16 cellular contexts compared by ENCODE assay signal in genomic region chr6:51818520-51819022, GRCh38.
DNase-seq lines count a peak whose midpoint lies in the region; ATAC-seq and TF ChIP-seq lines count a peak whose summit lies in the region.
"Had no signal": no experiment of that assay in that cellular context is flagged by ENCODE, and none has a peak within 500 bp of the region (broad histone marks: within the 10 kb centered on the region; RNA-seq: fewer than 3 reads in every experiment).

No MANE protein-coding gene starts in this region.

- no peak overlapping the region for H3K4me3 ChIP-seq in GM23338
- H3K4me3 ChIP-seq: BLaER1 treated with 17β-estradiol and CSF1 and Interleukin-3, amounts not matched to agents 10 nM and 100 nM; HAP-1 had no signal

- POLR2A ChIA-PET in WTC11 (lab: Charles Lee) = interaction anchor here (0.9 kb wide), 1 partner anchor 13 kb away, joined by 3 read pairs; no protein-coding TSS in a partner anchor

- no peak overlapping the region for H2AFZ ChIP-seq in GM23338

- TF ChIP-seq EP300 in Ishikawa (IDR thresholded peaks at IDR 0.05; ENCODE audit: borderline replicate concordance) = no peak

- H3K27me3 Mint-ChIP-seq in GM23338 (ENCODE audit: insufficient read depth, low read depth, poor library complexity) (peaks cover 5% of the 10 kb centered on the region), WTC11 (ENCODE audit: low read depth) (no peaks in the 10 kb centered on the region)
- H3K27me3 Mint-ChIP-seq: B cell had no signal

- H3K27ac Mint-ChIP-seq in GM23338 (no peak overlapping the region), WTC11 (no peak overlapping the region)
- H3K27ac Mint-ChIP-seq: B cell; CD8-positive, alpha-beta T cell had no signal

- no peaks in the 10 kb centered on the region for H3K9me2 ChIP-seq in GM23338 (ENCODE audit: insufficient read depth)

- no peak for TF ChIP-seq RAD21 in Ishikawa (IDR thresholded peaks at IDR 0.05; ENCODE audit: low read depth)

- no peak overlapping the region for H3K4me2 ChIP-seq in GM23338
- H3K4me2 ChIP-seq: BLaER1 treated with 17β-estradiol and CSF1 and Interleukin-3, amounts not matched to agents 10 nM and 100 nM had no signal

- no peaks in the 10 kb centered on the region for H3K36me3 Mint-ChIP-seq in GM23338 (ENCODE audit: low read depth)
- no peaks in the 10 kb centered on the region for H3K36me3 Mint-ChIP-seq in WTC11
- H3K36me3 Mint-ChIP-seq: CD8-positive, alpha-beta T cell had no signal

- no peak overlapping the region for H3K27ac ChIP-seq in GM23338 (ENCODE audit: low read depth)
- H3K27ac ChIP-seq: BLaER1 treated with 17β-estradiol and CSF1 and Interleukin-3, amounts not matched to agents 10 nM and 100 nM had no signal

- no peak for ATAC-seq in GM23338
- peak; percentile 41 for ATAC-seq in WTC11
- ATAC-seq in HG02571 (IDR thresholded peaks at IDR 0.05; ENCODE audit: unreplicated experiment) = no peak
- no peak for ATAC-seq in HG03378 (IDR thresholded peaks at IDR 0.05; ENCODE audit: unreplicated experiment)
- ATAC-seq: CD8-positive, alpha-beta T cell had no signal

- H3K36me3 ChIP-seq in GM23338 (ENCODE audit: insufficient read depth) = no peaks in the 10 kb centered on the region
- H3K36me3 ChIP-seq: BLaER1 treated with 17β-estradiol and CSF1 and Interleukin-3, amounts not matched to agents 10 nM and 100 nM; HAP-1 had no signal

- no peaks in the 10 kb centered on the region; the same call in 2 of the 3 replicates for H3K9me3 Mint-ChIP-seq in GM23338
- H3K9me3 Mint-ChIP-seq in WTC11 = peaks cover 3% of the 10 kb centered on the region; the same call in 1 of the 2 replicates
- H3K9me3 Mint-ChIP-seq: CD8-positive, alpha-beta T cell had no signal

- DNase-seq in NCI-H146 (lab: John Stamatoyannopoulos, UW) (peak; percentile 4), NCI-H146 treated with DMSO at 0.1 percent for 48 hours (lab: John Stamatoyannopoulos, UW; ENCODE audit: unreplicated experiment) (no peak), GM23338 (ENCODE audit: low spot score) (peak; percentile 40), WTC11 (ENCODE audit: low spot score) (no peak), dedifferentiated amniotic fluid mesenchymal stem cell (ENCODE audit: extremely low spot score) (no peak)
- DNase-seq: Calu3; CD8-positive, alpha-beta T cell; DMS79 treated with DMSO at 0.1 percent for 48 hours; GF-D8; GOT3 had no signal

- no peaks in the 10 kb centered on the region for H3K27me3 ChIP-seq in GM23338 (ENCODE audit: insufficient read depth)
- H3K27me3 ChIP-seq: BLaER1 treated with 17β-estradiol and CSF1 and Interleukin-3, amounts not matched to agents 10 nM and 100 nM had no signal

- no peaks in the 10 kb centered on the region for H4K20me1 ChIP-seq in GM23338 (replicated peaks; ENCODE audit: insufficient read depth)
- H4K20me1 ChIP-seq: BLaER1 treated with 17β-estradiol and CSF1 and Interleukin-3, amounts not matched to agents 10 nM and 100 nM had no signal

- peaks cover 26% of the 10 kb centered on the region for H3K4me1 ChIP-seq in GM23338 (ENCODE audit: insufficient read depth)
- H3K4me1 ChIP-seq: HAP-1 had no signal

- H3K4me1 Mint-ChIP-seq in GM23338 (peaks cover 39% of the 10 kb centered on the region), WTC11 (peaks cover 43% of the 10 kb centered on the region)
- H3K4me1 Mint-ChIP-seq: B cell had no signal

- H3K79me2 ChIP-seq in GM23338 (replicated peaks; ENCODE audit: insufficient read depth) = no peaks in the 10 kb centered on the region

- no peak overlapping the region for H3K4me3 Mint-ChIP-seq in GM23338
- H3K4me3 Mint-ChIP-seq in WTC11 = no peak overlapping the region
- H3K4me3 Mint-ChIP-seq: B cell; CD8-positive, alpha-beta T cell had no signal

- no peaks in the 10 kb centered on the region for H3F3A ChIP-seq in GM23338 (replicated peaks; ENCODE audit: low read depth)

- no peak for TF ChIP-seq CTCF in GM23338 (conservative IDR thresholded peaks at IDR 0.05; ENCODE audit: low read depth in 2 of 2)
- TF ChIP-seq CTCF in WTC11 (IDR thresholded peaks at IDR 0.05) = no peak

- CTCF ChIA-PET in WTC11 (lab: Charles Lee) = no interaction called here

TF ChIP-seq in GM23338, 12 proteins besides CTCF, POLR2A, EP300 and RAD21 (continues in another document):
- no peak for TF ChIP-seq NANOG (IDR thresholded peaks at IDR 0.05; ENCODE audit: borderline replicate concordance)

TF ChIP-seq in Ishikawa, 13 proteins besides CTCF, POLR2A, EP300 and RAD21:
- TF ChIP-seq TEAD4 (IDR thresholded peaks at IDR 0.05) = no peak
- no peak for TF ChIP-seq REST (IDR thresholded peaks at IDR 0.05; ENCODE audit: low read depth)
- no peak for TF ChIP-seq ZBTB7A (IDR thresholded peaks at IDR 0.05; ENCODE audit: low read depth)
- TF ChIP-seq USF1 (IDR thresholded peaks at IDR 0.05) = peak; percentile 23; the same call in 1 of the 2 replicates
TF ChIP-seq in Ishikawa: peak in this region for 1.

TF ChIP-seq in WTC11, 78 proteins besides CTCF, POLR2A, EP300 and RAD21 (continues in another document):
- TF ChIP-seq USF2 (CRISPR knock-in tag; IDR thresholded peaks at IDR 0.05) (peak; percentile 87), ZNF396 (CRISPR knock-in tag; IDR thresholded peaks at IDR 0.05; ENCODE audit: borderline replicate concordance) (no peak), USF1 (CRISPR knock-in tag; IDR thresholded peaks at IDR 0.05) (peak; percentile 88), ZNF317 (CRISPR knock-in tag; IDR thresholded peaks at IDR 0.05; ENCODE audit: borderline replicate concordance, low read depth) (no peak), ZSCAN18 (CRISPR knock-in tag; IDR thresholded peaks at IDR 0.05) (no peak), ETV6 (CRISPR knock-in tag; IDR thresholded peaks at IDR 0.05) (no peak), CBFB (CRISPR knock-in tag; IDR thresholded peaks at IDR 0.05; ENCODE audit: low read depth) (no peak), SP1 (CRISPR knock-in tag; conservative IDR thresholded peaks at IDR 0.05) (no peak), MYBL2 (CRISPR knock-in tag; IDR thresholded peaks at IDR 0.05) (no peak), EMX1 (CRISPR knock-in tag; IDR thresholded peaks at IDR 0.05) (no peak), CREB1 (CRISPR knock-in tag; IDR thresholded peaks at IDR 0.05) (no peak), NFE2L1 (CRISPR knock-in tag; IDR thresholded peaks at IDR 0.05) (no peak), MXD4 (CRISPR knock-in tag; IDR thresholded peaks at IDR 0.05; ENCODE audit: borderline replicate concordance) (peak; percentile 52; the same call in 1 of the 2 replicates), ATF6 (CRISPR knock-in tag; IDR thresholded peaks at IDR 0.05) (no peak), CDX4 (CRISPR knock-in tag; IDR thresholded peaks at IDR 0.05; ENCODE audit: borderline replicate concordance) (no peak), ATF1 (CRISPR knock-in tag; IDR thresholded peaks at IDR 0.05) (no peak)

Comparison
In these comparisons a context has a peak if more than half of its experiments do, and no peak if none do; other contexts are left out.
1. DNase-seq: peak in NCI-H146 (single experiment) and GM23338 (single experiment); none in NCI-H146 treated with DMSO at 0.1 percent for 48 hours (single experiment), WTC11 (single experiment) and dedifferentiated amniotic fluid mesenchymal stem cell (single experiment).